In the genomic region with DNA sequence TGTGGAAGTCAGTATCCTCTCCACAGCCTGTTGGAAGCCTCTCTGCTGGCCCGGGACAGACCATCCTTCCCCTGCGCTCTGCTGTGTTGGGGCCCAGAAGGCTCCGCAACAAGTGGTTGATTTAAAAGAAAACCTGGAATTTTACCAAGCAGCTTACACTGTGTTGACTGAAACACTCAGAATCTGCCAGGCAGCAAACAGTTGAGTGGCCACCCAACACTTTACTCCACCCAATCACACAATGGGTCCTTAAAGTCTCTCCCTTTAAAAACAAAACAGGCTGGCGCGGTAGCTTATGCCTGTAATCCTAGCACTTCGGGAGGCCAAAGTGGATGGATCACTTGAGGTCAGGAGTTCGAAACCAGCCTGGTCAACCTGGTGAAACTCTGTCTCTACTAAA, we compare ENCODE assay signal across 27 cellular contexts. TPM values are rescaled to one million over a fixed set of nuclear protein-coding genes. Genes with fewer than 3 reads are reported as not detected.
"Had no signal": no experiment of that assay in that cellular context is flagged by ENCODE, and none has a peak within 500 bp of the region (broad histone marks: within the 10 kb centered on the region; RNA-seq: fewer than 3 reads in every experiment).

No MANE protein-coding gene starts in this region.

- ATAC-seq: activated CD4-positive, alpha-beta T cell treated with anti-CD3 and anti-CD28 coated beads for 36 hours; activated CD8-positive, alpha-beta T cell treated with anti-CD3 and anti-CD28 coated beads for 36 hours; K562; T-helper 17 cell had no signal

- H3K4me1 ChIP-seq: breast epithelium had no signal

- H3K9me3 Mint-ChIP-seq: activated CD8-positive, alpha-beta T cell treated with anti-CD3 and anti-CD28 coated beads for 36 hours; activated naive CD8-positive, alpha-beta T cell treated with anti-CD3 and anti-CD28 coated beads, Interleukin-2, amount 10 ng/mL, durations not matched to agents 7 days and 5 days had no signal

- DNase-seq: activated CD4-positive, alpha-beta T cell treated with anti-CD3 and anti-CD28 coated beads for 36 hours; activated CD4-positive, alpha-beta T cell treated with anti-CD3 and anti-CD28 coated beads, Interleukin-2, amount 50 U/mL, for 1 hour; activated CD8-positive, alpha-beta memory T cell treated with anti-CD3 and anti-CD28 coated beads, Interleukin-2, amount 50 U/mL, for 48 hours; activated CD8-positive, alpha-beta T cell treated with anti-CD3 and anti-CD28 coated beads for 36 hours; activated naive CD4-positive, alpha-beta T cell treated with anti-CD3 and anti-CD28 coated beads, Interleukin-2, amount 50 U/mL, for 16 hours; activated naive CD8-positive, alpha-beta T cell treated with anti-CD3 and anti-CD28 coated beads, Interleukin-2, amount 10 ng/mL, durations not matched to agents 7 days and 5 days; activated T-cell treated with anti-CD3 and anti-CD28 coated beads, Interleukin-2, amount 50 U/mL, for 1 hour; aorta; caudate nucleus; Karpas-422; MM.1S; NCI-H1105; NCI-H1436; NCI-H187; NCI-H2107; NCI-H2171 treated with DMSO at 0.1 percent for 48 hours; NCI-H524 treated with DMSO at 0.1 percent for 48 hours; NCI-H748 treated with DMSO at 0.1 percent for 48 hours; SIG-M5; T-helper 17 cell; T1000 had no signal

- H3K36me3 ChIP-seq: breast epithelium had no signal

- H3K4me3 Mint-ChIP-seq: activated CD4-positive, alpha-beta T cell treated with anti-CD3 and anti-CD28 coated beads for 36 hours; activated CD8-positive, alpha-beta T cell treated with anti-CD3 and anti-CD28 coated beads for 36 hours; activated naive CD8-positive, alpha-beta T cell treated with anti-CD3 and anti-CD28 coated beads, Interleukin-2, amount 10 ng/mL, durations not matched to agents 7 days and 5 days; T-helper 17 cell had no signal

- H3K27ac ChIP-seq: breast epithelium, VCaP had no signal

- H3K27ac Mint-ChIP-seq: activated CD4-positive, alpha-beta T cell treated with anti-CD3 and anti-CD28 coated beads for 36 hours; activated CD8-positive, alpha-beta T cell treated with anti-CD3 and anti-CD28 coated beads for 36 hours; activated naive CD8-positive, alpha-beta T cell treated with anti-CD3 and anti-CD28 coated beads, Interleukin-2, amount 10 ng/mL, durations not matched to agents 7 days and 5 days; T-helper 17 cell had no signal

- H3K4me3 ChIP-seq: breast epithelium, K562 had no signal

- H3K36me3 Mint-ChIP-seq: activated naive CD8-positive, alpha-beta T cell treated with anti-CD3 and anti-CD28 coated beads, Interleukin-2, amount 10 ng/mL, durations not matched to agents 7 days and 5 days had no signal

- H3K4me1 Mint-ChIP-seq: activated CD4-positive, alpha-beta T cell treated with anti-CD3 and anti-CD28 coated beads for 36 hours; activated naive CD8-positive, alpha-beta T cell treated with anti-CD3 and anti-CD28 coated beads, Interleukin-2, amount 10 ng/mL, durations not matched to agents 7 days and 5 days; T-helper 17 cell had no signal

RNA-seq across cellular contexts. Expression of a gene that starts 28.0 kb away (rescaled TPM):
- total RNA-seq: activated CD4-positive, alpha-beta T cell treated with anti-CD3 and anti-CD28 coated beads for 36 hours; activated CD8-positive, alpha-beta T cell treated with anti-CD3 and anti-CD28 coated beads for 36 hours; activated naive CD8-positive, alpha-beta T cell treated with anti-CD3 and anti-CD28 coated beads, Interleukin-2, amount 10 ng/mL, durations not matched to agents 7 days and 5 days; cerebellum; K562; OCI-LY7; RPMI7951; T-helper 17 cell had no signal
- polyA plus RNA-seq: aorta, K562 had no signal
